Comparison of ENCODE assay signal across 8 cellular contexts in genomic region chr5:136036991-136037705, GRCh38. TPM values are rescaled to one million over a fixed set of nuclear protein-coding genes. Genes with fewer than 3 reads are reported as not detected.
DNase-seq lines count a peak whose midpoint lies in the region; ATAC-seq and TF ChIP-seq lines count a peak whose summit lies in the region.

No MANE protein-coding gene starts in this region.

- H3K27ac Mint-ChIP-seq in WTC11: no peak overlapping the region

- TF ChIP-seq CTCF in HCT116 (IDR thresholded peaks at IDR 0.05 in 2 of 3, conservative IDR thresholded peaks at IDR 0.05 in 1 of 3; ENCODE audit: borderline replicate concordance in 1 of 3, insufficient read depth in 1 of 3, low read depth in 2 of 3, low read length in 2 of 3) (no peak), WTC11 (IDR thresholded peaks at IDR 0.05) (no peak)

- no peak overlapping the region for H3K9ac ChIP-seq in HCT116 (ENCODE audit: low read length)

- H3K9me3 ChIP-seq in HCT116 (ENCODE audit: control insufficient read depth in 1 of 2, insufficient read depth in 1 of 2, low read depth in 1 of 2, low read length in 2 of 2): no peaks in the 10 kb centered on the region

- H4K20me1 ChIP-seq in HCT116 (ENCODE audit: insufficient read depth): no peaks in the 10 kb centered on the region

- peaks cover 3% of the 10 kb centered on the region for H3K9me3 Mint-ChIP-seq in WTC11

- H3K9me2 ChIP-seq in HCT116 (ENCODE audit: insufficient read depth): no peaks in the 10 kb centered on the region

- no peak overlapping the region for H3K4me2 ChIP-seq in HCT116 (ENCODE audit: low read length)

- H3K27me3 ChIP-seq in HCT116 (ENCODE audit: insufficient read depth, low read length): peaks cover 21% of the 10 kb centered on the region; the same call in 1 of the 2 replicates

- no peak overlapping the region for H2AFZ ChIP-seq in HCT116 (ENCODE audit: low read depth, low read length, poor library complexity, severe bottlenecking)

- CTCF ChIA-PET in HCT116 (lab: Charles Lee): no interaction called here
- CTCF ChIA-PET in WTC11 (lab: Charles Lee): interaction anchor here (0.7 to 2.5 kb wide), 4 partner anchors 8 to 207 kb away, joined by 3 to 8 read pairs (median 4); partner anchors contain the start of gene TGFBI

- no peak overlapping the region for H3K4me3 ChIP-seq in HCT116 (replicated peaks in 1 of 2; ENCODE audit: low read depth in 1 of 2, low read length in 2 of 2)

- no peak for TF ChIP-seq RAD21 in HCT116 (IDR thresholded peaks at IDR 0.05; ENCODE audit: low read depth)

- intact Hi-C loops in HCT116 (cut with micrococcal nuclease) (no loop called here), left cardiac atrium (cut with DNase I) (no loop called here)

- no TSS peak for BruUV-seq in HCT116 (replicated peaks; lab: Mats Ljungman, UMichigan)

- no peaks in the 10 kb centered on the region for H3K36me3 ChIP-seq in HCT116 (ENCODE audit: control insufficient read depth in 1 of 2, insufficient read depth in 2 of 2, low read length in 2 of 2)

- TF ChIP-seq POLR2A in HCT116 (IDR thresholded peaks at IDR 0.05; ENCODE audit: borderline replicate concordance, extremely low read depth, insufficient read depth, insufficient read length): no peak

- POLR2A ChIA-PET in HCT116 (lab: Charles Lee): no interaction called here
- POLR2A ChIA-PET in WTC11 (lab: Charles Lee): interaction anchor here (0.9 kb wide), 1 partner anchor 9 kb away, joined by 3 read pairs; the partner anchor contains the start of gene TGFBI

- H3K27ac ChIP-seq in HCT116 (ENCODE audit: low read depth, low read length): no peak overlapping the region

- RAD21 ChIA-PET in HCT116 (lab: Charles Lee; ENCODE audit: low non-redundant PET in 1 of 2, low total read pairs in 2 of 2, uncharacterized antibody in 2 of 2, unreplicated experiment in 2 of 2): no interaction called here

- ATAC-seq in GM18502 (IDR thresholded peaks at IDR 0.05; ENCODE audit: poor library complexity, unreplicated experiment): peak; percentile 80
- peak; percentile 28; the same call in 1 of the 2 replicates for ATAC-seq in HCT116
- ATAC-seq in left cardiac atrium: peak; percentile 79 to 85
- no peak for ATAC-seq in GM21526 (IDR thresholded peaks at IDR 0.05; ENCODE audit: low FRiP score, unreplicated experiment)
- ATAC-seq in WTC11: no peak

- no peak overlapping the region for H3K4me3 Mint-ChIP-seq in WTC11

- peaks cover 3 to 9% of the 10 kb centered on the region in 2 experiments; a peak in 3 of 4 replicates for H3K4me1 ChIP-seq in HCT116 (ENCODE audit: control insufficient read depth in 1 of 2, insufficient read depth in 2 of 2, low read length in 2 of 2)

- DNase-seq in HCT116 (ENCODE audit: low read depth, low spot score): no peak
- DNase-seq in NCI-H187 (lab: John Stamatoyannopoulos, UW): peak; percentile 16 to 45
- peak; percentile 6 for DNase-seq in activated CD4-positive, alpha-beta T cell treated with anti-CD3 and anti-CD28 coated beads, Interleukin-2, amount 50 U/mL, for 1 hour
- no peak for DNase-seq in left cardiac atrium
- DNase-seq in stimulated activated CD8-positive, alpha-beta memory T cell treated with anti-CD3 and anti-CD28 coated beads, Interleukin-7, amount 100 ng/mL, for 48 hours (ENCODE audit: extremely low read depth in 1 of 2, low read depth in 1 of 2): peak; percentile 6 to 47
- no peak for DNase-seq in WTC11 (ENCODE audit: low spot score)

- H3K27me3 Mint-ChIP-seq in WTC11 (ENCODE audit: low read depth): peaks cover 27% of the 10 kb centered on the region

- peaks cover 6% of the 10 kb centered on the region; the same call in 1 of the 2 replicates for H3K36me3 Mint-ChIP-seq in WTC11

- peaks cover 9% of the 10 kb centered on the region for H3K4me1 Mint-ChIP-seq in WTC11

- no peaks in the 10 kb centered on the region for H3K79me2 ChIP-seq in HCT116 (ENCODE audit: insufficient read depth, low read length)

TF ChIP-seq in HCT116, 20 proteins besides CTCF, POLR2A, EP300 and RAD21:
- no peak for TF ChIP-seq ZBTB33 (IDR thresholded peaks at IDR 0.05; ENCODE audit: extremely low read depth, insufficient replicate concordance, low read length)
- no peak for TF ChIP-seq SRF (IDR thresholded peaks at IDR 0.05; ENCODE audit: low read depth)
- no peak for TF ChIP-seq EZH2phosphoT487 (IDR thresholded peaks at IDR 0.05; ENCODE audit: borderline replicate concordance)
- no peak for TF ChIP-seq YY1 (IDR thresholded peaks at IDR 0.05; ENCODE audit: extremely low read depth, insufficient replicate concordance, low read depth, low read length)
- TF ChIP-seq TCF7L2 (IDR thresholded peaks at IDR 0.05; ENCODE audit: borderline replicate concordance, extremely low read depth, insufficient read depth, insufficient read length): no peak
- no peak for TF ChIP-seq ZFX (IDR thresholded peaks at IDR 0.05)
- no peak for TF ChIP-seq JUND (IDR thresholded peaks at IDR 0.05)
- no peak for TF ChIP-seq CBX3 (IDR thresholded peaks at IDR 0.05; ENCODE audit: low read depth)
- TF ChIP-seq ELF1 (IDR thresholded peaks at IDR 0.05; ENCODE audit: borderline replicate concordance, low read depth): no peak
- no peak for TF ChIP-seq SIN3A (IDR thresholded peaks at IDR 0.05; ENCODE audit: low read depth)
TF ChIP-seq in HCT116: peak in this region for 0.

TF ChIP-seq in WTC11, 78 proteins besides CTCF, POLR2A, EP300 and RAD21 (continues in another document):
- TF ChIP-seq ATF6 (CRISPR knock-in tag; IDR thresholded peaks at IDR 0.05): no peak
- TF ChIP-seq MXD4 (CRISPR knock-in tag; IDR thresholded peaks at IDR 0.05; ENCODE audit: borderline replicate concordance): no peak
- TF ChIP-seq NR3C1 (CRISPR knock-in tag; conservative IDR thresholded peaks at IDR 0.05; ENCODE audit: low read depth): no peak
- TF ChIP-seq ETV6 (CRISPR knock-in tag; IDR thresholded peaks at IDR 0.05): no peak
- TF ChIP-seq MYBL2 (CRISPR knock-in tag; IDR thresholded peaks at IDR 0.05): no peak
- no peak for TF ChIP-seq TEAD1 (CRISPR knock-in tag; IDR thresholded peaks at IDR 0.05)
- no peak for TF ChIP-seq ESRRA (CRISPR knock-in tag; IDR thresholded peaks at IDR 0.05; ENCODE audit: borderline replicate concordance)
- no peak for TF ChIP-seq JAZF1 (CRISPR knock-in tag; IDR thresholded peaks at IDR 0.05)
- no peak for TF ChIP-seq ZNF232 (CRISPR knock-in tag; IDR thresholded peaks at IDR 0.05)
- TF ChIP-seq ZNF121 (CRISPR knock-in tag; IDR thresholded peaks at IDR 0.05): no peak
- no peak for TF ChIP-seq ZNF281 (CRISPR knock-in tag; IDR thresholded peaks at IDR 0.05)
- no peak for TF ChIP-seq NFE2L1 (CRISPR knock-in tag; IDR thresholded peaks at IDR 0.05)
- TF ChIP-seq MAX (CRISPR knock-in tag; IDR thresholded peaks at IDR 0.05): no peak
- TF ChIP-seq FOXP1 (CRISPR knock-in tag; IDR thresholded peaks at IDR 0.05; ENCODE audit: borderline replicate concordance): no peak

RNA-seq across cellular contexts. Expression of gene TGFBI, which starts 8.4 kb away (rescaled TPM):
- 0.64 TPM for total RNA-seq in HCT116 (2021; ENCODE audit: unreplicated experiment)
- 0.05 TPM in 1 of 2 replicates, not detected in the other for polyA plus RNA-seq in HCT116 (2012)
- 100 to 1,000 TPM in 1 of 2 donors, 10 to 100 TPM in 1; 79.7 to 130 TPM for total RNA-seq in left cardiac atrium
- 7.2 to 9.1 TPM (median 7.8 TPM) in 3 replicates for total RNA-seq in WTC11 (2021)

Comparison
In these comparisons a context has a peak if more than half of its experiments do, and no peak if none do; other contexts are left out.
1. ATAC-seq: peak in GM18502 (single experiment), HCT116 (single experiment) and left cardiac atrium (2 of 2); none in GM21526 (single experiment) and WTC11 (single experiment).
2. DNase-seq: peak in NCI-H187 (2 of 2), activated CD4-positive, alpha-beta T cell treated with anti-CD3 and anti-CD28 coated beads, Interleukin-2, amount 50 U/mL, for 1 hour (single experiment) and stimulated activated CD8-positive, alpha-beta memory T cell treated with anti-CD3 and anti-CD28 coated beads, Interleukin-7, amount 100 ng/mL, for 48 hours (2 of 2); none in HCT116 (single experiment), left cardiac atrium (single experiment) and WTC11 (single experiment).